8 cellular contexts compared by ENCODE assay signal in genomic region chr12:55927588-55928502, GRCh38. TPM values are rescaled to one million over a fixed set of nuclear protein-coding genes. Genes with fewer than 3 reads are reported as not detected.
DNase-seq lines count a peak whose midpoint lies in the region; ATAC-seq and TF ChIP-seq lines count a peak whose summit lies in the region.

PYM1 (minus strand) TSS chr12:55927894; CDS start chr12:55927761, 133 bp downstream.

- peak within 1 kb of the TSS; percentile 96 to 100 (median 98) for H3K4me3 Mint-ChIP-seq in naive thymus-derived CD4-positive, alpha-beta T cell

- H3K9ac ChIP-seq in HUES6 (ENCODE audit: low read length), result peak within 1 kb of the TSS; percentile 96

- H3K4me1 Mint-ChIP-seq in naive thymus-derived CD4-positive, alpha-beta T cell, result peaks cover 25 to 53% (median 43%) of the 10 kb centered on the region in 7 donors

- H3K27me3 ChIP-seq in HUES6 (ENCODE audit: control insufficient read depth, insufficient read depth, low read length) (peaks cover 13% of the 10 kb centered on the region), suprapubic skin (no peaks in the 10 kb centered on the region)
- H3K27me3 ChIP-seq in naive thymus-derived CD4-positive, alpha-beta T cell (ENCODE audit: control insufficient read depth in 2 of 2, insufficient read depth in 2 of 2, low read length in 2 of 2), result no peaks in the 10 kb centered on the region

- peaks cover 0 to 11% (median 0%) of the 10 kb centered on the region in 11 donors for H3K9me3 Mint-ChIP-seq in naive thymus-derived CD4-positive, alpha-beta T cell

- peak within 1 kb of the TSS; percentile 93 for H3K27ac ChIP-seq in HUES6 (ENCODE audit: low read depth, low read length)
- peak within 1 kb of the TSS; percentile 90 for H3K27ac ChIP-seq in naive thymus-derived CD4-positive, alpha-beta T cell (ENCODE audit: low read depth, low read length)
- peak within 1 kb of the TSS; percentile 98 for H3K27ac ChIP-seq in suprapubic skin

- H3K4me3 ChIP-seq in HUES6 (ENCODE audit: low read depth, low read length) (peak within 1 kb of the TSS; percentile 99), suprapubic skin (peak within 1 kb of the TSS; percentile 88)
- H3K4me3 ChIP-seq in naive thymus-derived CD4-positive, alpha-beta T cell (ENCODE audit: low read length), result peak within 1 kb of the TSS; percentile 99

- intact Hi-C loops in naive thymus-derived CD4-positive, alpha-beta T cell (cut with micrococcal nuclease), result loop anchor here (1.0 to 5.0 kb wide), 19 partner anchors 13 to 1814 kb away; partner anchors contain the start of genes DNAJC14 (in 2 of the 2), ATP5F1B (in 1 of the 2), BLOC1S1 (in 1 of the 2) and CD63 (in 1 of the 2)

- POLR2A ChIA-PET in naive thymus-derived CD4-positive, alpha-beta T cell (lab: Charles Lee), result interaction anchor here (0.6 to 22.1 kb wide), 20 partner anchors 12 to 952 kb away, joined by 3 to 728 read pairs (median 6); partner anchors contain the start of genes BLOC1S1, CD63, DNAJC14 and IL23A

- WGBS in suprapubic skin, result 9% methylated on average over 33 of the region's 49 CpGs

- DNase-seq in DMS153 (lab: John Stamatoyannopoulos, UW) (peak; percentile 26), RKO (ENCODE audit: low spot score) (peak; percentile 93), fibroblast of the conjunctiva (ENCODE audit: low read depth) (peak; percentile 69), suprapubic skin (ENCODE audit: low spot score in 2 of 2) (peak; percentile 95)
- DNase-seq in activated effector memory CD4-positive, alpha-beta T cell treated with anti-CD3 and anti-CD28 coated beads, Interleukin-2, amount 50 U/mL, for 16 hours, result peak; percentile 87
- DNase-seq in naive thymus-derived CD4-positive, alpha-beta T cell, result peak; percentile 28 to 67 (median 39)

- no peak for TF ChIP-seq EP300 in suprapubic skin (IDR thresholded peaks at IDR 0.05)

- CTCF ChIA-PET in naive thymus-derived CD4-positive, alpha-beta T cell (lab: Charles Lee), result interaction anchor here (0.8 to 5.5 kb wide), 9 partner anchors 8 to 193 kb away, joined by 3 to 51 read pairs (median 4); partner anchors contain the start of genes DNAJC14, ORMDL2 and SARNP

- peaks cover 0 to 2% (median 0%) of the 10 kb centered on the region in 5 donors for H3K27me3 Mint-ChIP-seq in naive thymus-derived CD4-positive, alpha-beta T cell

- peaks cover 7 to 42% (median 24%) of the 10 kb centered on the region in 5 donors for H3K36me3 Mint-ChIP-seq in naive thymus-derived CD4-positive, alpha-beta T cell

- no peak for TF ChIP-seq CTCF in suprapubic skin (IDR thresholded peaks at IDR 0.05)

- H3K4me1 ChIP-seq in HUES6 (ENCODE audit: control insufficient read depth, insufficient read depth, low read length) (peaks cover 22% of the 10 kb centered on the region), suprapubic skin (peaks cover 64% of the 10 kb centered on the region)
- H3K4me1 ChIP-seq in naive thymus-derived CD4-positive, alpha-beta T cell (ENCODE audit: control insufficient read depth in 2 of 2, insufficient read depth in 2 of 2, low read length in 2 of 2), result peaks cover 20 to 28% of the 10 kb centered on the region in 2 donors

- H3K36me3 ChIP-seq in HUES6 (ENCODE audit: control insufficient read depth, insufficient read depth, low read length) (peaks cover 14% of the 10 kb centered on the region), suprapubic skin (no peaks in the 10 kb centered on the region)
- H3K36me3 ChIP-seq in naive thymus-derived CD4-positive, alpha-beta T cell (ENCODE audit: control insufficient read depth in 2 of 3, insufficient read depth in 3 of 3, low read length in 3 of 3), result peaks cover 0 to 27% (median 0%) of the 10 kb centered on the region in 3 experiments

- peak within 1 kb of the TSS; percentile 96 to 100 (median 98) for H3K27ac Mint-ChIP-seq in naive thymus-derived CD4-positive, alpha-beta T cell

- TF ChIP-seq POLR2A in suprapubic skin (IDR thresholded peaks at IDR 0.05), result peak in 1 of 2 donors; percentile 37

- no peaks in the 10 kb centered on the region for H3K9me3 ChIP-seq in HUES6 (ENCODE audit: control insufficient read depth, insufficient read depth, low read depth, low read length)
- no peaks in the 10 kb centered on the region for H3K9me3 ChIP-seq in naive thymus-derived CD4-positive, alpha-beta T cell (ENCODE audit: control insufficient read depth in 2 of 3, low read length in 3 of 3)
- no peaks in the 10 kb centered on the region for H3K9me3 ChIP-seq in suprapubic skin

- ATAC-seq in GM21390 (IDR thresholded peaks at IDR 0.05; ENCODE audit: unreplicated experiment), result peak; percentile 35
- ATAC-seq in naive thymus-derived CD4-positive, alpha-beta T cell, result peak; percentile 10

RNA-seq across cellular contexts. Expression of gene PYM1, which starts in this region (rescaled TPM):
- total RNA-seq in naive thymus-derived CD4-positive, alpha-beta T cell, result 10 to 100 TPM; 18.5 to 46.9 (median 35.0) TPM
- polyA plus RNA-seq in naive thymus-derived CD4-positive, alpha-beta T cell, result 10 to 100 TPM; 62.1 to 70.7 TPM
- 10 to 100 TPM; 32.0 to 41.8 (median 37.4) TPM for total RNA-seq in suprapubic skin

Comparison
In these comparisons a context has a peak if more than half of its experiments do, and no peak if none do; other contexts are left out.
1. Peak in every context shown above with its lines: DNase-seq, ATAC-seq, H3K4me3 ChIP-seq and H3K27ac ChIP-seq.
2. DNase-seq: peak in every context shown above with its lines; median percentile 95 in suprapubic skin; 93 in RKO; 87 in activated effector memory CD4-positive, alpha-beta T cell treated with anti-CD3 and anti-CD28 coated beads, Interleukin-2, amount 50 U/mL, for 16 hours; 69 in fibroblast of the conjunctiva; 39 in naive thymus-derived CD4-positive, alpha-beta T cell; 26 in DMS153.